Comparison of ENCODE assay signal across 20 cellular contexts in the genomic region with DNA sequence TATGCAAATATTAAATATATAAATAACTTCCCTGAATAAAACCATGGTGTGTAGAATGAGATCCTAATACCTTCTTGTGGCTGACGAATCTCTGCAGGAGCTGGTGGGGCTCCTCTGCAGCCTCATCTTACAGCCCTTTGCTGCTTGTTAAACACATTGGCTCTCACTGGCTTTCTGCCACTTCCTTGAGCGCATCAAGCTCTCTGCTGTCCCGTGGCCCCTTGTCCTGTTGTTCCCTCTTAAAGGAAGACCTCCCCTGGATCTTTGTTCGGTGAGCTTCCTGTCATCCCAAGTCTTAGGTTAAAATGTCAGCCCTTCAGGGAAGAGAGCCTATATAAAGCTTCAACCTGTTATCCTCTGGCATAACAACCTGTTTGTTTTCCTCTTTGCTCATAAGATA.
"Had no signal": no experiment of that assay in that cellular context is flagged by ENCODE, and none has a peak within 500 bp of the region (broad histone marks: within the 10 kb centered on the region; RNA-seq: fewer than 3 reads in every experiment).

No MANE protein-coding gene starts in this region.

- H3K9me3 ChIP-seq: esophagus squamous epithelium, left lung, mucosa of descending colon, prostate gland, suprapubic skin, transverse colon, vagina had no signal

- ATAC-seq: effector memory CD8-positive, alpha-beta T cell; left lung; mucosa of descending colon; right cardiac atrium; stimulated activated naive CD8-positive, alpha-beta T cell treated with anti-CD3 and anti-CD28 coated beads, Interleukin-15, amount 100 ng/mL, for 72 hours had no signal

- H3K4me3 ChIP-seq: esophagus squamous epithelium, left lung, mucosa of descending colon, prostate gland, suprapubic skin, transverse colon, vagina had no signal

- H3K36me3 ChIP-seq: esophagus squamous epithelium, left lung, prostate gland, suprapubic skin, transverse colon, vagina had no signal

- H3K27ac ChIP-seq: esophagus squamous epithelium, left lung, prostate gland, suprapubic skin, transverse colon, vagina had no signal

- H3K27me3 ChIP-seq: esophagus squamous epithelium, left lung, suprapubic skin, transverse colon, vagina had no signal

- DNase-seq: activated CD4-positive, alpha-beta T cell treated with anti-CD3 and anti-CD28 coated beads, Interleukin-2, amount 50 U/mL, for 1 hour; activated CD4-positive, CD25-positive, alpha-beta regulatory T cell treated with anti-CD3 and anti-CD28 coated beads, Interleukin-2, amount 50 U/mL, for 72 hours; activated gamma-delta T cell treated with Interleukin-2 at 50 U/mL for 16 hours; amniotic stem cell; caudate nucleus; effector memory CD8-positive, alpha-beta T cell; esophagus squamous epithelium; islet precursor cell; left lung; mucosa of descending colon; naive B cell; right cardiac atrium; small intestine; stimulated activated CD4-positive, alpha-beta T cell treated with anti-CD3 and anti-CD28 coated beads, Interleukin-4, amount 100 ng/mL, for 1 hour; stimulated activated naive CD8-positive, alpha-beta T cell treated with anti-CD3 and anti-CD28 coated beads, Interleukin-15, amount 100 ng/mL, for 72 hours; T1000; transverse colon had no signal

- H3K4me1 ChIP-seq: esophagus squamous epithelium, left lung, prostate gland, suprapubic skin, transverse colon, vagina had no signal
